19 cellular contexts compared by ENCODE assay signal in the genomic region with DNA sequence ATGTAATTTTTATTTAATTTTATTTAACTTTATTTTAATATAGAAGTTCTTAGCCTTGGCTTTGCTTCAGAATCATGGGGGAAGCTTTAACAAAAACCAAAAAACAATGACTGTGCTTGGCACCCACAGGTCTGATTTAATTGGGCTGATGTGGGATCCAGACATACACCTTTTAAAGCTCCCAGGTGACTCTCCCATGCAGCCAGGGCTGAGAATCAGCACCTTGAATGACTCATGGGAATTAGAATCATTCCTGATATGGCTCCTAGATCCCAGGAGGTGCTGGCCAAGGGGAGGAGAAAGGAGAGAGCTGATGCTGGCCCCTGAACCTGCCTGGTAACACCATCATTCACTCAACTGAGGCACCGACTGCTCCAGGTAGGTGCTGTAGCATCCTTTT.
DNase-seq lines count a peak whose midpoint lies in the region; ATAC-seq, FAIRE-seq and TF ChIP-seq lines count a peak whose summit lies in the region.
"Had no signal": no experiment of that assay in that cellular context is flagged by ENCODE, and none has a peak within 500 bp of the region (broad histone marks: within the 10 kb centered on the region; RNA-seq: fewer than 3 reads in every experiment).

No MANE protein-coding gene starts in this region.

- no peak overlapping the region for H3K4me3 Mint-ChIP-seq in MCF 10A (ENCODE audit: unreplicated experiment)
- H3K4me3 Mint-ChIP-seq: CD14-positive monocyte; CD4-positive, alpha-beta memory T cell; H9; IgD-negative memory B cell had no signal

- 100% methylated on average over 1 of the region's 1 CpG for WGBS in mammary epithelial cell (ENCODE audit: low coverage, missing lambda C conversion rate)
- 100% methylated on average over 1 of the region's 1 CpG; no CpG with 5 or more reads in 1 of the 2 experiments for WGBS in H1 (ENCODE audit: extremely low coverage in 1 of 2, insufficient coverage in 1 of 2, insufficient read length in 1 of 2, insufficient replicate concordance in 2 of 2, low coverage in 1 of 2, low lambda C conversion rate in 2 of 2, missing lambda C conversion rate in 1 of 2), 2 experiments

- no peak overlapping the region for H3K4me3 ChIP-seq in mammary epithelial cell (replicated peaks in 1 of 3; ENCODE audit: insufficient read depth in 1 of 3, low read depth in 2 of 3, low read length in 3 of 3)
- no peak overlapping the region for H3K4me3 ChIP-seq in H1 (ENCODE audit: extremely low read depth in 1 of 4, insufficient read depth in 2 of 4, low read depth in 3 of 4, low read length in 4 of 4)
- H3K4me3 ChIP-seq in ascending aorta: no peak overlapping the region
- H3K4me3 ChIP-seq in HAP-1: no peak overlapping the region
- H3K4me3 ChIP-seq: BLaER1 had no signal

- no peak for TF ChIP-seq RAD21 in H1 (IDR thresholded peaks at IDR 0.05 in 1 of 2, conservative IDR thresholded peaks at IDR 0.05 in 1 of 2; ENCODE audit: low read depth in 2 of 2, low read length in 2 of 2)

- no peaks in the 10 kb centered on the region for H3K4me1 ChIP-seq in mammary epithelial cell (ENCODE audit: insufficient read depth, low read length)
- H3K4me1 ChIP-seq in H1 (replicated peaks in 1 of 4; ENCODE audit: control insufficient read depth in 3 of 4, insufficient read depth in 4 of 4, low read length in 3 of 4): no peaks in the 10 kb centered on the region
- H3K4me1 ChIP-seq in ascending aorta: no peaks in the 10 kb centered on the region
- H3K4me1 ChIP-seq in HAP-1: no peaks in the 10 kb centered on the region; the same call in 1 of the 2 replicates

- H3K79me2 ChIP-seq in mammary epithelial cell (ENCODE audit: insufficient read depth, low read length) (no peaks in the 10 kb centered on the region), H1 (ENCODE audit: control insufficient read depth in 1 of 2, insufficient read depth in 2 of 2, low read length in 2 of 2) (no peaks in the 10 kb centered on the region)

- H2AK5ac ChIP-seq in H1 (ENCODE audit: low read depth, low read length): no peak overlapping the region

- H2AFZ ChIP-seq in mammary epithelial cell (ENCODE audit: low read depth, low read length) (no peak overlapping the region), H1 (ENCODE audit: low read length) (no peak overlapping the region)

- no peak for ATAC-seq in HG02678 (IDR thresholded peaks at IDR 0.05; ENCODE audit: unreplicated experiment)
- ATAC-seq: HepG2 had no signal

- H4K5ac ChIP-seq in H1 (ENCODE audit: insufficient read length, low read depth, low read length): no peak overlapping the region

- H3K4me1 Mint-ChIP-seq in MCF 10A (ENCODE audit: insufficient read depth, unreplicated experiment): no peaks in the 10 kb centered on the region
- H3K4me1 Mint-ChIP-seq: CD14-positive monocyte; CD4-positive, alpha-beta memory T cell; H9 had no signal

- H3K27ac ChIP-seq in mammary epithelial cell (ENCODE audit: insufficient read depth, low read depth, low read length): no peak overlapping the region
- H3K27ac ChIP-seq in H1 (ENCODE audit: low read depth, low read length): no peak overlapping the region
- no peak overlapping the region for H3K27ac ChIP-seq in ascending aorta
- H3K27ac ChIP-seq: 22Rv1, BLaER1 had no signal

- no peak overlapping the region for H4K8ac ChIP-seq in H1 (ENCODE audit: extremely low read depth, insufficient read depth, low read length)

- H3K23me2 ChIP-seq in H1 (ENCODE audit: low read depth, low read length): no peaks in the 10 kb centered on the region

- H2BK15ac ChIP-seq in H1 (ENCODE audit: low read length): 0 out of 2 replicates have a peak overlapping the region, but pooled peaks have one; percentile 31

- DNase-seq in mammary epithelial cell (peak; percentile 60), MCF 10A (ENCODE audit: unreplicated experiment) (no peak), H1 (ENCODE audit: low read depth in 1 of 2, low spot score in 2 of 2) (no peak), iPS-NIHi11 (ENCODE audit: low spot score) (peak; percentile 7), ascending aorta (ENCODE audit: low spot score in 2 of 2) (no peak), HAP-1 (ENCODE audit: low spot score in 2 of 2) (no peak), urothelium cell line (ENCODE audit: low spot score) (no peak)
- DNase-seq: CD4-positive, alpha-beta memory T cell; DMS153; DMS79; GDM1; GOT3; H9 had no signal

- no peak overlapping the region for H3K14ac ChIP-seq in H1 (ENCODE audit: insufficient read length)

- in situ Hi-C loops in mammary epithelial cell (cut with MboI; ENCODE audit: low sequenced_read_pairs in 2 of 2) (no loop called here), HAP-1 (cut with MboI; ENCODE audit: low sequenced_read_pairs) (no loop called here)

- TF ChIP-seq POLR2A in H1 (IDR thresholded peaks at IDR 0.05; ENCODE audit: control extremely low read depth in 1 of 2, low read depth in 2 of 2, low read length in 2 of 2): no peak

- TF ChIP-seq EP300 in H1 (IDR thresholded peaks at IDR 0.05; ENCODE audit: borderline replicate concordance in 1 of 2, low read depth in 2 of 2, low read length in 2 of 2): no peak

- dilution Hi-C loops in mammary epithelial cell (cut with HindIII; ENCODE audit: low sequenced_read_pairs): loop anchor here (5.0 kb wide), 1 partner anchor 72 kb away; no protein-coding TSS in a partner anchor

- no peak overlapping the region for H2BK5ac ChIP-seq in H1 (ENCODE audit: low read depth, low read length)

- H3K4ac ChIP-seq in H1 (replicated peaks; ENCODE audit: insufficient read length, low read depth, low read length): no peak overlapping the region

- no peak overlapping the region for H3K23ac ChIP-seq in H1 (ENCODE audit: insufficient read length)

- no peak overlapping the region for H3K27ac Mint-ChIP-seq in MCF 10A (ENCODE audit: low read depth, unreplicated experiment)
- H3K27ac Mint-ChIP-seq: CD14-positive monocyte; CD4-positive, alpha-beta memory T cell; H9 had no signal

- no peak overlapping the region for H2BK20ac ChIP-seq in H1 (ENCODE audit: low read length)

- H3K4me2 ChIP-seq in mammary epithelial cell (ENCODE audit: insufficient read depth, low read depth, low read length) (no peak overlapping the region), H1 (ENCODE audit: insufficient read depth in 1 of 2, low read depth in 2 of 2, low read length in 2 of 2) (no peak overlapping the region)
- H3K4me2 ChIP-seq: BLaER1 had no signal

- no peaks in the 10 kb centered on the region for H3K27me3 Mint-ChIP-seq in MCF 10A (ENCODE audit: insufficient read depth, unreplicated experiment)
- H3K27me3 Mint-ChIP-seq: IgD-negative memory B cell had no signal

- H3K36me3 Mint-ChIP-seq in MCF 10A (ENCODE audit: insufficient read depth, unreplicated experiment): no peaks in the 10 kb centered on the region
- H3K36me3 Mint-ChIP-seq: CD14-positive monocyte; CD4-positive, alpha-beta memory T cell had no signal

- H2BK120ac ChIP-seq in H1 (replicated peaks; ENCODE audit: low read depth, low read length): no peak overlapping the region

- H4K20me1 ChIP-seq in mammary epithelial cell (ENCODE audit: insufficient read depth, low read length) (no peaks in the 10 kb centered on the region), H1 (replicated peaks in 1 of 2; ENCODE audit: control insufficient read depth in 1 of 2, insufficient read depth in 2 of 2, low read length in 2 of 2) (no peaks in the 10 kb centered on the region)
- H4K20me1 ChIP-seq: BLaER1 had no signal

- no peak overlapping the region for H3K9ac ChIP-seq in mammary epithelial cell (ENCODE audit: insufficient read depth, low read length)
- H3K9ac ChIP-seq in H1 (replicated peaks in 1 of 4; ENCODE audit: extremely low read depth in 1 of 4, low read depth in 3 of 4, low read length in 3 of 4): no peak overlapping the region
- H3K9ac ChIP-seq: BLaER1 had no signal

- H3K9me3 ChIP-seq in mammary epithelial cell (replicated peaks; ENCODE audit: insufficient read depth, low read length) (no peaks in the 10 kb centered on the region), H1 (ENCODE audit: insufficient read depth in 2 of 2, low read depth in 1 of 2, low read length in 1 of 2) (no peaks in the 10 kb centered on the region), ascending aorta (no peaks in the 10 kb centered on the region), HAP-1 (no peaks in the 10 kb centered on the region)
- H3K9me3 ChIP-seq: BLaER1 had no signal

- H4K91ac ChIP-seq in H1 (replicated peaks; ENCODE audit: insufficient read length, low read length): no peak overlapping the region

- H3K27me3 ChIP-seq in mammary epithelial cell (ENCODE audit: insufficient read depth, low read length): no peaks in the 10 kb centered on the region
- H3K27me3 ChIP-seq in H1 (replicated peaks in 1 of 4; ENCODE audit: control insufficient read depth in 3 of 4, extremely low read depth in 1 of 4, insufficient read depth in 3 of 4, low read length in 3 of 4): no peaks in the 10 kb centered on the region
- no peaks in the 10 kb centered on the region for H3K27me3 ChIP-seq in ascending aorta
- no peaks in the 10 kb centered on the region for H3K27me3 ChIP-seq in HAP-1 (ENCODE audit: low read depth)
- H3K27me3 ChIP-seq: BLaER1 had no signal

- BruUV-seq in mammary epithelial cell (replicated peaks; lab: Mats Ljungman, UMichigan) (no TSS peak), MCF 10A (replicated peaks; lab: Mats Ljungman, UMichigan) (no TSS peak)

- TF ChIP-seq CTCF in mammary epithelial cell (conservative IDR thresholded peaks at IDR 0.05 in 1 of 2, IDR thresholded peaks at IDR 0.05 in 1 of 2; ENCODE audit: extremely low read depth in 1 of 2, insufficient read depth in 1 of 2, low read depth in 1 of 2, low read length in 2 of 2): no peak
- no peak for TF ChIP-seq CTCF in MCF 10A (IDR thresholded peaks at IDR 0.05; ENCODE audit: unreplicated experiment)
- no peak for TF ChIP-seq CTCF in H1 (IDR thresholded peaks at IDR 0.05; ENCODE audit: control extremely low read depth in 1 of 3, insufficient read depth in 1 of 3, low read depth in 1 of 3, low read length in 3 of 3)
- TF ChIP-seq CTCF in ascending aorta (IDR thresholded peaks at IDR 0.05): no peak

- CTCF ChIA-PET in mammary epithelial cell (lab: Charles Lee; ENCODE audit: low non-redundant PET): interaction anchor here (0.6 kb wide), 1 partner anchor 109 kb away, joined by 3 read pairs; no protein-coding TSS in a partner anchor
- CTCF ChIA-PET in MCF 10A (lab: Yijun Ruan, JAX): no interaction called here
- CTCF ChIA-PET in H1 (lab: Charles Lee; ENCODE audit: partially characterized antibody): interaction anchor here (0.6 kb wide), 1 partner anchor 20 kb away, joined by 3 read pairs; no protein-coding TSS in a partner anchor

- no peak overlapping the region for H3K18ac ChIP-seq in H1 (ENCODE audit: extremely low read depth, low read length)

- H3K56ac ChIP-seq in H1 (replicated peaks; ENCODE audit: insufficient read length, low read depth, low read length): no peak overlapping the region

- no peaks in the 10 kb centered on the region for H3K36me3 ChIP-seq in mammary epithelial cell (ENCODE audit: insufficient read depth, low read length)
- H3K36me3 ChIP-seq in H1 (ENCODE audit: control insufficient read depth in 2 of 4, insufficient read depth in 4 of 4, low read length in 3 of 4): no peaks in the 10 kb centered on the region
- H3K36me3 ChIP-seq in ascending aorta: no peaks in the 10 kb centered on the region
- H3K36me3 ChIP-seq in HAP-1 (replicated peaks): no peaks in the 10 kb centered on the region
- H3K36me3 ChIP-seq: BLaER1 had no signal

- POLR2A ChIA-PET in MCF 10A (lab: Yijun Ruan, JAX): interaction anchor here (0.8 to 1.3 kb wide), 2 partner anchors 10 to 30 kb away, joined by 3 to 6 read pairs; no protein-coding TSS in a partner anchor
- POLR2A ChIA-PET in H1 (lab: Charles Lee; ENCODE audit: partially characterized antibody): no interaction called here

- no peaks in the 10 kb centered on the region for H3K9me3 Mint-ChIP-seq in MCF 10A (ENCODE audit: unreplicated experiment)
- H3K9me3 Mint-ChIP-seq: CD4-positive, alpha-beta memory T cell; H9 had no signal

- H2BK12ac ChIP-seq in H1 (ENCODE audit: low read depth, low read length): no peak overlapping the region

- H3K79me1 ChIP-seq in H1 (ENCODE audit: low read depth, low read length): no peaks in the 10 kb centered on the region

- FAIRE-seq in H1 (lab: Jason Lieb, UNC) (no peak), urothelium cell line (lab: Jason Lieb, UNC) (no peak)
- FAIRE-seq: HepG2 had no signal

- intact Hi-C loops in mammary epithelial cell (cut with micrococcal nuclease): no loop called here
- intact Hi-C loops in MCF 10A (cut with micrococcal nuclease): no loop called here
- intact Hi-C loops in ascending aorta (cut with DNase I): no loop called here

Comparison
In these comparisons a context has a peak if more than half of its experiments do, and no peak if none do; other contexts are left out.
1. DNase-seq: peak in mammary epithelial cell (single experiment) and iPS-NIHi11 (single experiment); none in MCF 10A (single experiment), H1 (0 of 2), ascending aorta (0 of 2), HAP-1 (0 of 2) and urothelium cell line (single experiment).